Comparison of ENCODE assay signal across 6 cellular contexts in genomic region chr6:18019133-18019532, GRCh38. TPM values are rescaled to one million over a fixed set of nuclear protein-coding genes. Genes with fewer than 3 reads are reported as not detected.
DNase-seq lines count a peak whose midpoint lies in the region; ATAC-seq, FAIRE-seq and TF ChIP-seq lines count a peak whose summit lies in the region.
"Not testable (repeated sequence)": the region's sequence is repeated elsewhere in the genome, so short reads cannot be mapped to it uniquely, and the experiment has no call there.

No MANE protein-coding gene starts in this region.

- not testable (repeated sequence) for H3K27me3 ChIP-seq in RWPE2 (ENCODE audit: insufficient read depth, poor library complexity, severe bottlenecking); K562 (ENCODE audit: control insufficient read depth in 2 of 2, insufficient read depth in 2 of 2, low read length in 2 of 2); endodermal cell (ENCODE audit: control insufficient read depth, insufficient read depth, low read length, poor library complexity, severe bottlenecking); lower lobe of right lung (ENCODE audit: low read depth); thoracic aorta (replicated peaks; ENCODE audit: insufficient read depth)

- not testable (repeated sequence) for H3K79me2 ChIP-seq in K562 (ENCODE audit: control insufficient read depth, insufficient read depth, low read length)

- DNase-seq in RWPE2 (ENCODE audit: low spot score); K562 (ENCODE audit: extremely low read depth in 1 of 4, low spot score in 3 of 4); left lobe of liver (ENCODE audit: low spot score); lower lobe of right lung; thoracic aorta (ENCODE audit: low spot score): not testable (repeated sequence)
- DNase-seq in endodermal cell, result peak; percentile 30

- H3K36me3 ChIP-seq in RWPE2 (ENCODE audit: low read depth); K562 (ENCODE audit: control insufficient read depth, insufficient read depth, low read length); endodermal cell (ENCODE audit: control insufficient read depth, insufficient read depth, low read length); lower lobe of right lung; thoracic aorta: not testable (repeated sequence)

- BruUV-seq in K562 (replicated peaks; lab: Mats Ljungman, UMichigan), result not testable (repeated sequence)

- TF ChIP-seq RAD21 in K562 (CRISPR knock-in tag; conservative IDR thresholded peaks at IDR 0.05 in 1 of 2, IDR thresholded peaks at IDR 0.05 in 1 of 2), result not testable (repeated sequence)

- peaks cover 19% of the 10 kb centered on the region for H3K9me3 Mint-ChIP-seq in endodermal cell

- not testable (repeated sequence) for H4K20me1 ChIP-seq in K562 (replicated peaks; ENCODE audit: control insufficient read depth, insufficient read depth, low read length)

- not testable (repeated sequence) for H3K9me3 ChIP-seq in RWPE2 (ENCODE audit: severe bottlenecking); K562 (replicated peaks; ENCODE audit: control insufficient read depth, insufficient read depth, low read depth, low read length); endodermal cell (ENCODE audit: control insufficient read depth, low read length); lower lobe of right lung; thoracic aorta

- H2AFZ ChIP-seq in K562 (ENCODE audit: low read depth, low read length), result not testable (repeated sequence)

- H3K36me3 Mint-ChIP-seq in endodermal cell (ENCODE audit: low read depth), result not testable (repeated sequence)

- WGBS in K562 (ENCODE audit: insufficient coverage, low coverage, missing lambda C conversion rate), result 49% methylated on average over 4 of the region's 4 CpGs
- 72 to 96% methylated on average over 2 to 4 of the region's 4 CpGs for WGBS in endodermal cell (ENCODE audit: insufficient coverage in 1 of 2, insufficient read length in 1 of 2), 2 experiments

- CTCF ChIA-PET in K562 (lab: Yijun Ruan, JAX; ENCODE audit: low intra/inter-chr PET ratio), result not testable (repeated sequence)

- peak overlapping the region; percentile 97 for H3K27ac ChIP-seq in RWPE2 (ENCODE audit: poor library complexity, severe bottlenecking)
- not testable (repeated sequence) for H3K27ac ChIP-seq in K562 (ENCODE audit: extremely low read depth, low read depth, low read length); endodermal cell (ENCODE audit: low read depth, low read length); lower lobe of right lung; thoracic aorta

- not testable (repeated sequence) for TF ChIP-seq EP300 in K562 (IDR thresholded peaks at IDR 0.05; ENCODE audit: low read length)

- not testable (repeated sequence) for H3K27ac Mint-ChIP-seq in endodermal cell

- intact Hi-C loops in K562 (cut with micrococcal nuclease); lower lobe of right lung (cut with DNase I): not testable (repeated sequence)

- POLR2A ChIA-PET in K562 (lab: Yijun Ruan, JAX), result interaction anchor here (0.6 to 1.5 kb wide), 4 partner anchors 10 to 299 kb away, joined by 3 to 7 read pairs (median 4); partner anchors contain the start of gene KIF13A

- FAIRE-seq in K562 (lab: Jason Lieb, UNC), result not testable (repeated sequence)

- peaks cover 15% of the 10 kb centered on the region for H3K4me1 Mint-ChIP-seq in endodermal cell

- not testable (repeated sequence) for H3K4me3 Mint-ChIP-seq in endodermal cell

- ATAC-seq in RWPE2 (ENCODE audit: low read depth); K562; lower lobe of right lung; thoracic aorta (ENCODE audit: insufficient number of reproducible peaks, low FRiP score, low read depth): not testable (repeated sequence)
- ATAC-seq in left lobe of liver, result peak; percentile 15

- in situ Hi-C loops in K562 (cut with MboI), result not testable (repeated sequence)

- H3K9ac ChIP-seq in K562 (ENCODE audit: insufficient read depth in 1 of 2, low read depth in 2 of 2, low read length in 2 of 2); endodermal cell (ENCODE audit: extremely low read depth, low read length, poor library complexity, severe bottlenecking): not testable (repeated sequence)

- H3K27me3 Mint-ChIP-seq in endodermal cell (ENCODE audit: insufficient read depth), result not testable (repeated sequence)

- peaks cover 36% of the 10 kb centered on the region for H3K4me1 ChIP-seq in RWPE2 (ENCODE audit: insufficient read depth, poor library complexity, severe bottlenecking)
- not testable (repeated sequence) for H3K4me1 ChIP-seq in K562 (replicated peaks in 1 of 2; ENCODE audit: control insufficient read depth in 2 of 2, insufficient read depth in 2 of 2, low read length in 2 of 2); endodermal cell (ENCODE audit: control insufficient read depth, insufficient read depth, low read length); lower lobe of right lung; thoracic aorta (ENCODE audit: control insufficient read depth in 1 of 2, low read depth in 2 of 2)

- not testable (repeated sequence) for H3K4me2 ChIP-seq in K562 (ENCODE audit: insufficient read depth, low read length)

- not testable (repeated sequence) for H3K4me3 ChIP-seq in RWPE2 (ENCODE audit: severe bottlenecking); K562; endodermal cell (ENCODE audit: low read length)
- H3K4me3 ChIP-seq in lower lobe of right lung (peak overlapping the region; percentile 34), thoracic aorta (peak overlapping the region; percentile 48)

- not testable (repeated sequence) for TF ChIP-seq CTCF in RWPE2 (IDR thresholded peaks at IDR 0.05; ENCODE audit: poor library complexity, severe bottlenecking); K562 (IDR thresholded peaks at IDR 0.05 in 2 of 3, conservative IDR thresholded peaks at IDR 0.05 in 1 of 3; ENCODE audit: insufficient read depth in 2 of 3, low read depth in 1 of 3, low read length in 3 of 3); endodermal cell (conservative IDR thresholded peaks at IDR 0.05); lower lobe of right lung (IDR thresholded peaks at IDR 0.05); thoracic aorta (IDR thresholded peaks at IDR 0.05)

- not testable (repeated sequence) for TF ChIP-seq POLR2A in K562 (conservative IDR thresholded peaks at IDR 0.05)

- not testable (repeated sequence) for H3K9me1 ChIP-seq in K562 (ENCODE audit: control insufficient read depth, insufficient read depth, low read length)

TF ChIP-seq in K562, 482 proteins besides CTCF, POLR2A, EP300 and RAD21:
- TF ChIP-seq NFYB (IDR thresholded peaks at IDR 0.05; ENCODE audit: extremely low read depth, insufficient read length) (peak; percentile 85), RBM25 (IDR thresholded peaks at IDR 0.05; ENCODE audit: low read depth, low read length, severe bottlenecking) (peak; percentile 37), ZNF316 (IDR thresholded peaks at IDR 0.05) (peak; percentile 26; the same call in 1 of the 2 replicates)

RNA-seq across cellular contexts. Expression of gene KIF13A, which starts 31.7 kb away (rescaled TPM):
- total RNA-seq in K562 (2011; cell fraction: chromatin; rRNA removed; ENCODE audit: low replicate concordance), result 104 and 140 TPM in 2 replicates
- total RNA-seq in K562 (2011; cell fraction: nucleolus; rRNA removed), result 46.7 and 52.6 TPM in 2 replicates
- total RNA-seq in K562 (2011; cell fraction: nucleoplasm; rRNA removed), result 47.2 and 119 TPM in 2 replicates
- 21.0 and 30.1 TPM in 2 replicates for total RNA-seq in K562 (2014; rRNA removed)
- total RNA-seq in K562 (2014; rRNA removed; fragmentation: Illumina TruSeq; extraction: Trizol), result 37.5 and 39.3 TPM in 2 replicates
- total RNA-seq in K562 (2015; rRNA removed; fragmentation: Illumina TruSeq; extraction: Trizol), result 43.2 and 44.3 TPM in 2 replicates
- total RNA-seq in K562 (2021), result 30.1 and 33.8 TPM in 2 replicates
- polyA plus RNA-seq in K562 (2011; rRNA removed), result 29.5 and 31.8 TPM in 2 replicates
- polyA plus RNA-seq in K562 (2011; cell fraction: cytosol; rRNA removed), result 15.8 and 22.8 TPM in 2 replicates
- 33.0 and 34.3 TPM in 2 replicates for polyA plus RNA-seq in K562 (2011; cell fraction: nucleus; rRNA removed)
- polyA plus RNA-seq in K562 (2012), result 25.3 and 25.9 TPM in 2 replicates
- polyA plus RNA-seq in K562 (2014; fragmentation: Illumina TruSeq; extraction: Trizol), result 28.2 and 29.7 TPM in 2 replicates
- polyA plus RNA-seq in K562 (2014; fragmentation: Nextera tagmentation; extraction: Ambion mirVana), result 1 to 10 TPM; 3.6 to 4.3 TPM
- 22.5 and 22.6 TPM in 2 replicates for polyA plus RNA-seq in K562 (2014; rRNA removed)
- 58.2 and 66.9 TPM in 2 replicates for polyA minus RNA-seq in K562 (2011; rRNA and poly(A)+ RNA removed)
- polyA minus RNA-seq in K562 (2011; cell fraction: cytosol; rRNA and poly(A)+ RNA removed), result 27.8 and 31.0 TPM in 2 replicates
- polyA minus RNA-seq in K562 (2011; cell fraction: nucleus; rRNA and poly(A)+ RNA removed), result 52.9 and 92.3 TPM in 2 replicates
- total RNA-seq in endodermal cell, result 10 to 100 TPM; 35.3 to 45.0 TPM
- polyA plus RNA-seq in endodermal cell (2013, experiment 1 of 2), result 21.9 TPM
- polyA plus RNA-seq in endodermal cell (2013, experiment 2 of 2), result 20.0 TPM
- 16.7 TPM for total RNA-seq in left lobe of liver
- 55.2 TPM for total RNA-seq in lower lobe of right lung
- total RNA-seq in thoracic aorta, result 10 to 100 TPM; 79.3 to 98.0 TPM
